22 cellular contexts compared by ENCODE assay signal in the genomic region with DNA sequence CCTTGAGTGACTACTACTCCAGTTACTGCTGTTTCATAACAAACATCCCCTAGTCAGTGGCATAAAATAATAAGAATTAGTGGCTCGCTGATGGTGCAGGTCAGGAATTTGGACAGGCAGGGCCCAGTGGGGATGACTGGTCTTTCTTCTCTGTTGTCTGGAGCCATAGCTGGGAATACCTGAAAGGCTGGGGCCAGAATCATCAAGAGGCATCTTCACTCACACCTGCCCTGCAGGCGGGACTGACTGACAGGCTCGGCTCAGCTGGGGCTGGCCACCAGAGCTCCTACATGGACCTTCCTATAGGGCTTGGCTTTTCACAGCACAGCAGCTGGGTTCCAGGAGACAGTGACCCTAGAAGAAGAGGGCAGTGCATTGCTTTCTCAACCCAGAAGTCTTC.
A peak's percentile ranks its signal among the peaks of the same experiment; 100 is the strongest.
DNase-seq lines count a peak whose midpoint lies in the region; ATAC-seq and TF ChIP-seq lines count a peak whose summit lies in the region.
"Had no signal": no experiment of that assay in that cellular context is flagged by ENCODE, and none has a peak within 500 bp of the region (broad histone marks: within the 10 kb centered on the region; RNA-seq: fewer than 3 reads in every experiment).

No MANE protein-coding gene starts in this region.

- H3K27ac Mint-ChIP-seq in osteocyte (ENCODE audit: unreplicated experiment) = no peak overlapping the region
- H3K27ac Mint-ChIP-seq: CD14-positive monocyte; CD4-positive, alpha-beta T cell; CD8-positive, alpha-beta memory T cell; GM23338; H9 had no signal

- H3K27ac ChIP-seq in upper lobe of right lung = no peak overlapping the region
- H3K27ac ChIP-seq: A549; BLaER1 treated with 17β-estradiol and CSF1 and Interleukin-3, amounts not matched to agents 10 nM and 100 nM had no signal

- no peaks in the 10 kb centered on the region for H3K9me3 ChIP-seq in upper lobe of right lung
- H3K9me3 ChIP-seq: A549, BE2C had no signal

- no peak for TF ChIP-seq CTCF in osteocyte (IDR thresholded peaks at IDR 0.05)
- TF ChIP-seq CTCF in upper lobe of right lung (IDR thresholded peaks at IDR 0.05) = no peak

- H3K27me3 Mint-ChIP-seq in osteocyte (ENCODE audit: unreplicated experiment) = peaks cover 33% of the 10 kb centered on the region

- H3K4me1 ChIP-seq in upper lobe of right lung = no peaks in the 10 kb centered on the region
- H3K4me1 ChIP-seq: A549, BE2C had no signal

- no peaks in the 10 kb centered on the region for H3K4me1 Mint-ChIP-seq in osteocyte (ENCODE audit: unreplicated experiment)
- H3K4me1 Mint-ChIP-seq: CD14-positive monocyte; CD8-positive, alpha-beta memory T cell; GM23338 had no signal

- peak; percentile 76 for DNase-seq in ELF-1 (ENCODE audit: low read depth, low spot score)
- peak; percentile 79 for DNase-seq in islet precursor cell
- peak; percentile 46 for DNase-seq in osteocyte (ENCODE audit: extremely low spot score, unreplicated experiment)
- DNase-seq in upper lobe of right lung = no peak
- no peak for DNase-seq in HK-2 (ENCODE audit: unreplicated experiment)
- DNase-seq in NCI-H2081 treated with DMSO at 0.1 percent for 48 hours (lab: John Stamatoyannopoulos, UW) = no peak
- DNase-seq: 8988T; ACHN; AML-193; BE2C; CD4-positive, alpha-beta T cell; CD8-positive, alpha-beta memory T cell; DMS 273 treated with DMSO at 0.1 percent for 48 hours; DMS79; EL; GF-D8; H9 had no signal

- H3K4me3 Mint-ChIP-seq in osteocyte (ENCODE audit: unreplicated experiment) = no peak overlapping the region
- H3K4me3 Mint-ChIP-seq: CD14-positive monocyte; CD4-positive, alpha-beta T cell; CD8-positive, alpha-beta memory T cell; GM23338; H9 had no signal

- intact Hi-C loops in upper lobe of right lung (cut with DNase I) = no loop called here

- no peaks in the 10 kb centered on the region for H3K36me3 ChIP-seq in upper lobe of right lung
- H3K36me3 ChIP-seq: BE2C; BLaER1 treated with 17β-estradiol and CSF1 and Interleukin-3, amounts not matched to agents 10 nM and 100 nM had no signal

- no peak overlapping the region for H3K4me3 ChIP-seq in upper lobe of right lung
- H3K4me3 ChIP-seq: A549; BLaER1 treated with 17β-estradiol and CSF1 and Interleukin-3, amounts not matched to agents 10 nM and 100 nM; GM23338 had no signal

- H3K9me3 Mint-ChIP-seq in osteocyte (ENCODE audit: unreplicated experiment) = no peaks in the 10 kb centered on the region
- H3K9me3 Mint-ChIP-seq: CD4-positive, alpha-beta T cell; GM23338; H9 had no signal

- no peaks in the 10 kb centered on the region for H3K36me3 Mint-ChIP-seq in osteocyte (ENCODE audit: unreplicated experiment)
- H3K36me3 Mint-ChIP-seq: CD14-positive monocyte had no signal

- H3K27me3 ChIP-seq in upper lobe of right lung = no peaks in the 10 kb centered on the region
- H3K27me3 ChIP-seq: BE2C; BLaER1 treated with 17β-estradiol and CSF1 and Interleukin-3, amounts not matched to agents 10 nM and 100 nM had no signal

- ATAC-seq in upper lobe of right lung = no peak
- ATAC-seq: A549, GM23338, HCT116 had no signal

Comparison
In these comparisons a context has a peak if more than half of its experiments do, and no peak if none do; other contexts are left out.
1. DNase-seq: peak in ELF-1 (single experiment), islet precursor cell (single experiment) and osteocyte (single experiment); none in upper lobe of right lung (single experiment), HK-2 (single experiment) and NCI-H2081 treated with DMSO at 0.1 percent for 48 hours (single experiment).